In genomic region chr2:63050916-63051794, GRCh38 we compare ENCODE assay signal across 7 cellular contexts. TPM values are rescaled to one million over a fixed set of nuclear protein-coding genes. Genes with fewer than 3 reads are reported as not detected.
DNase-seq lines count a peak whose midpoint lies in the region; ATAC-seq and TF ChIP-seq lines count a peak whose summit lies in the region.

No MANE protein-coding gene starts in this region.

- H3K36me3 Mint-ChIP-seq in neural progenitor cell: peaks cover 56% of the 10 kb centered on the region

- H4K20me1 ChIP-seq in OCI-LY3 (ENCODE audit: insufficient read depth, low read length): no peaks in the 10 kb centered on the region
- H4K20me1 ChIP-seq in neural progenitor cell (ENCODE audit: low read depth): peaks cover 60% of the 10 kb centered on the region

- H3K27ac ChIP-seq in OCI-LY3 (ENCODE audit: low read length) (no peak overlapping the region), ectodermal cell (ENCODE audit: insufficient read depth, low read depth, low read length, poor library complexity, severe bottlenecking) (peak overlapping the region; percentile 30), neural progenitor cell (no peak overlapping the region)

- peaks cover 26% of the 10 kb centered on the region for H3K4me1 Mint-ChIP-seq in neural progenitor cell

- H3K4me3 ChIP-seq in GM06990 (replicated peaks; ENCODE audit: low read depth, low read length) (peak overlapping the region; percentile 83), OCI-LY3 (ENCODE audit: low read length) (peak overlapping the region; percentile 97), ectodermal cell (ENCODE audit: insufficient read depth, low read depth, low read length) (peak overlapping the region; percentile 63), neural progenitor cell (peak overlapping the region; percentile 93)

- H3K27ac Mint-ChIP-seq in neural progenitor cell: peak overlapping the region; percentile 95

- no peaks in the 10 kb centered on the region for H3K36me3 ChIP-seq in GM06990 (ENCODE audit: control insufficient read depth, insufficient read depth, low read length)
- H3K36me3 ChIP-seq in OCI-LY3 (replicated peaks; ENCODE audit: low read depth, low read length): peaks cover 4% of the 10 kb centered on the region
- peaks cover 6% of the 10 kb centered on the region for H3K36me3 ChIP-seq in ectodermal cell (ENCODE audit: control insufficient read depth, insufficient read depth, low read length)
- no peaks in the 10 kb centered on the region for H3K36me3 ChIP-seq in neural progenitor cell

- H3F3A ChIP-seq in neural progenitor cell (ENCODE audit: low read depth): peaks cover 59% of the 10 kb centered on the region

- H3K79me2 ChIP-seq in OCI-LY3 (ENCODE audit: low read length) (no peaks in the 10 kb centered on the region), neural progenitor cell (ENCODE audit: low read depth) (peaks cover 100% of the 10 kb centered on the region)

- peak overlapping the region; percentile 98 for H2AFZ ChIP-seq in OCI-LY3 (ENCODE audit: low read depth, low read length)
- no peak overlapping the region for H2AFZ ChIP-seq in neural progenitor cell (replicated peaks)

- H3K9ac ChIP-seq in OCI-LY3 (ENCODE audit: low read length): peak overlapping the region; percentile 74
- peak overlapping the region; percentile 43 for H3K9ac ChIP-seq in neural progenitor cell

- H3K27me3 ChIP-seq in GM06990 (replicated peaks; ENCODE audit: control insufficient read depth, insufficient read depth, low read length) (no peaks in the 10 kb centered on the region), OCI-LY3 (ENCODE audit: low read depth, low read length) (no peaks in the 10 kb centered on the region), ectodermal cell (ENCODE audit: control insufficient read depth, insufficient read depth, low read length, poor library complexity, severe bottlenecking) (peaks cover 100% of the 10 kb centered on the region), neural progenitor cell (peaks cover 65% of the 10 kb centered on the region)

- peaks cover 5% of the 10 kb centered on the region for H3K4me1 ChIP-seq in OCI-LY3 (ENCODE audit: low read length)
- peaks cover 28% of the 10 kb centered on the region for H3K4me1 ChIP-seq in ectodermal cell (ENCODE audit: control insufficient read depth, insufficient read depth, low read length)
- H3K4me1 ChIP-seq in neural progenitor cell: peaks cover 33% of the 10 kb centered on the region

- peaks cover 18% of the 10 kb centered on the region for H3K9me3 Mint-ChIP-seq in neural progenitor cell

- TF ChIP-seq CTCF in GM06990 (IDR thresholded peaks at IDR 0.05; ENCODE audit: insufficient read depth, low read length, poor library complexity, severe bottlenecking) (no peak), OCI-LY3 (IDR thresholded peaks at IDR 0.05; ENCODE audit: low read depth, low read length) (no peak), neural progenitor cell (IDR thresholded peaks at IDR 0.05) (peak; percentile 24)

- H3K9me3 ChIP-seq in OCI-LY3 (ENCODE audit: insufficient read depth, low read length) (no peaks in the 10 kb centered on the region), ectodermal cell (ENCODE audit: control insufficient read depth, low read length) (no peaks in the 10 kb centered on the region), neural progenitor cell (ENCODE audit: low read depth) (no peaks in the 10 kb centered on the region)

- WGBS in ectodermal cell, 2 experiments: 0 to 1% methylated on average over 50 of the region's 50 CpGs

- DNase-seq in GM06990 (ENCODE audit: extremely low read depth, insufficient read length) (peak; percentile 31), neural progenitor cell (ENCODE audit: low spot score) (peak; percentile 56), HT-29 (ENCODE audit: low spot score) (no peak), NCI-H510A treated with DMSO at 0.1 percent for 48 hours (lab: John Stamatoyannopoulos, UW) (no peak)

- peak; percentile 13 for ATAC-seq in GM21529 (IDR thresholded peaks at IDR 0.05; ENCODE audit: unreplicated experiment)

- peak overlapping the region; percentile 95 for H3K4me2 ChIP-seq in OCI-LY3 (ENCODE audit: low read length)
- H3K4me2 ChIP-seq in neural progenitor cell: peak overlapping the region; percentile 94

- H3K27me3 Mint-ChIP-seq in neural progenitor cell (ENCODE audit: insufficient read depth, low read depth): peaks cover 63% of the 10 kb centered on the region

- peak overlapping the region; percentile 98 for H3K4me3 Mint-ChIP-seq in neural progenitor cell

RNA-seq across cellular contexts. Expression of gene OTX1, which starts 0.5 kb away (rescaled TPM):
- 72.8 TPM for polyA plus RNA-seq in ectodermal cell (2013, experiment 1 of 4)
- 117 TPM for polyA plus RNA-seq in ectodermal cell (2013, experiment 2 of 4)
- polyA plus RNA-seq in ectodermal cell (2013, experiment 3 of 4): 62.0 TPM
- polyA plus RNA-seq in ectodermal cell (2013, experiment 4 of 4): 82.8 TPM
- total RNA-seq in neural progenitor cell (ENCODE audit: low replicate concordance): 7.9 and 23.3 TPM in 2 replicates
- 4.6 and 5.6 TPM in 2 replicates for total RNA-seq in HT-29 (2014; rRNA removed; shearing (Covaris generic))

Comparison
In these comparisons a context has a peak if more than half of its experiments do, and no peak if none do; other contexts are left out.
1. DNase-seq: peak in GM06990 (single experiment) and neural progenitor cell (single experiment); none in HT-29 (single experiment) and NCI-H510A treated with DMSO at 0.1 percent for 48 hours (single experiment).
2. Peak in every context shown above with its lines, with median percentiles within 50 percentile points of each other: H3K4me3 ChIP-seq.